In genomic region chr13:111329641-111330040, GRCh38 we compare ENCODE assay signal across 18 cellular contexts. TPM values are rescaled to one million over a fixed set of nuclear protein-coding genes. Genes with fewer than 3 reads are reported as not detected.
DNase-seq lines count a peak whose midpoint lies in the region; TF ChIP-seq lines count a peak whose summit lies in the region.
"Had no signal": no experiment of that assay in that cellular context is flagged by ENCODE, and none has a peak within 500 bp of the region (broad histone marks: within the 10 kb centered on the region; RNA-seq: fewer than 3 reads in every experiment).

No MANE protein-coding gene starts in this region.

- H3K9me3 Mint-ChIP-seq in CD14-positive monocyte = peaks cover 2 to 12% (median 6%) of the 10 kb centered on the region in 7 donors

- no peak overlapping the region for H3K4me3 ChIP-seq in tibial artery
- H3K4me3 ChIP-seq: A549 had no signal

- peaks cover 0 to 3% (median 2%) of the 10 kb centered on the region in 3 donors for H3K27me3 Mint-ChIP-seq in CD14-positive monocyte (ENCODE audit: low read depth in 3 of 3)

- no peaks in the 10 kb centered on the region for H3K36me3 Mint-ChIP-seq in CD14-positive monocyte

- no peaks in the 10 kb centered on the region for H3K4me1 ChIP-seq in tibial artery
- H3K4me1 ChIP-seq: A549, BE2C had no signal

- H3K27ac ChIP-seq in tibial artery = no peak overlapping the region
- H3K27ac ChIP-seq: A549, C4-2B had no signal

- H3K4me3 Mint-ChIP-seq in CD14-positive monocyte = no peak overlapping the region
- H3K4me3 Mint-ChIP-seq: CD8-positive, alpha-beta T cell had no signal

- H3K27ac Mint-ChIP-seq in CD14-positive monocyte = no peak overlapping the region
- H3K27ac Mint-ChIP-seq: CD8-positive, alpha-beta T cell had no signal

- peak; percentile 10 for DNase-seq in CD14-positive monocyte (ENCODE audit: low spot score)
- DNase-seq in D341Med (ENCODE audit: low spot score) = peak; percentile 2
- peak; percentile 45 for DNase-seq in mesenteric fat pad (ENCODE audit: low spot score)
- DNase-seq in tibial artery = peak; percentile 5 to 29
- no peak for DNase-seq in activated CD4-positive, alpha-beta T cell treated with anti-CD3 and anti-CD28 coated beads for 1 hour
- no peak for DNase-seq in NCI-H2196 (lab: John Stamatoyannopoulos, UW; ENCODE audit: unreplicated experiment)
- DNase-seq in Kasumi-1 (lab: John Stamatoyannopoulos, UW) = no peak
- DNase-seq: BE2C, COR-L47, DND-41, GDM1, HCEC 1CT, IMR-90 had no signal

- intact Hi-C loops in CD14-positive monocyte (cut with micrococcal nuclease) (no loop called here), tibial artery (cut with DNase I; ENCODE audit: low total_unique reads) (no loop called here)

- H3K36me3 ChIP-seq in tibial artery = peaks cover 0 to 7% (median 6%) of the 10 kb centered on the region in 3 donors
- H3K36me3 ChIP-seq: BE2C had no signal

- no peaks in the 10 kb centered on the region for H3K27me3 ChIP-seq in tibial artery

- TF ChIP-seq CTCF in CD14-positive monocyte (IDR thresholded peaks at IDR 0.05) (no peak), tibial artery (IDR thresholded peaks at IDR 0.05) (no peak)

- H3K9me3 ChIP-seq in tibial artery = no peaks in the 10 kb centered on the region
- H3K9me3 ChIP-seq: A549, BE2C had no signal

- H3K4me1 Mint-ChIP-seq in CD14-positive monocyte = no peaks in the 10 kb centered on the region

RNA-seq across cellular contexts. Expression of gene TEX29, which starts 9.2 kb away (rescaled TPM):
- polyA plus RNA-seq in CD14-positive monocyte = under 1 TPM in 1 of 2 donors, not detected in 1; 0.29 TPM
- total RNA-seq in mesenteric fat pad = 0.67 TPM
- total RNA-seq: H1, HT-29, IMR-90 had no signal

Comparison
In these comparisons a context has a peak if more than half of its experiments do, and no peak if none do; other contexts are left out.
1. DNase-seq: peak in CD14-positive monocyte (single experiment), D341Med (single experiment), mesenteric fat pad (single experiment) and tibial artery (2 of 2); none in activated CD4-positive, alpha-beta T cell treated with anti-CD3 and anti-CD28 coated beads for 1 hour (single experiment), NCI-H2196 (single experiment) and Kasumi-1 (0 of 2).